ENCODE assay signal across 19 cellular contexts in genomic region chr13:95233026-95233635, GRCh38.
DNase-seq lines count a peak whose midpoint lies in the region; TF ChIP-seq lines count a peak whose summit lies in the region.
"Had no signal": no experiment of that assay in that cellular context is flagged by ENCODE, and none has a peak within 500 bp of the region (broad histone marks: within the 10 kb centered on the region; RNA-seq: fewer than 3 reads in every experiment).

No MANE protein-coding gene starts in this region.

- H3K4me1 Mint-ChIP-seq in nephron, result peaks cover 7% of the 10 kb centered on the region

- no peaks in the 10 kb centered on the region for H3K9me3 ChIP-seq in sigmoid colon
- H3K9me3 ChIP-seq: Caco-2, HAP-1 had no signal

- TF ChIP-seq CTCF in nephron (IDR thresholded peaks at IDR 0.05; ENCODE audit: unreplicated experiment in 3 of 3) (no peak), sigmoid colon (IDR thresholded peaks at IDR 0.05) (no peak)

- intact Hi-C loops in sigmoid colon (cut with DNase I), result no loop called here

- no peak overlapping the region for H3K4me3 Mint-ChIP-seq in nephron

- peak; percentile 21 for DNase-seq in NCI-H146 (lab: John Stamatoyannopoulos, UW)
- no peak for DNase-seq in NCI-H146 treated with DMSO at 0.1 percent for 48 hours (lab: John Stamatoyannopoulos, UW; ENCODE audit: unreplicated experiment)
- DNase-seq in NCI-H2227 (lab: John Stamatoyannopoulos, UW; ENCODE audit: unreplicated experiment), result peak; percentile 41
- DNase-seq in SK-N-DZ (ENCODE audit: low spot score), result peak; percentile 85
- DNase-seq in NK-92 treated with Interleukin-12 subunit alpha and Interleukin-12 subunit beta, amount 100 ng/mL, for 24 hours (lab: John Stamatoyannopoulos, UW), result no peak
- no peak for DNase-seq in SIG-M5 treated with dmso at 0.1 percent for 504 hours (lab: John Stamatoyannopoulos, UW; ENCODE audit: unreplicated experiment)
- DNase-seq in sigmoid colon, result no peak
- DNase-seq: C1 segment of cervical spinal cord, Caco-2, DMS79, GDM1, MM.1S, NCI-H1436, NCI-H2107, NCI-H526, SHP77 had no signal

- H3K36me3 ChIP-seq in sigmoid colon, result peaks cover 0 to 9% (median 0%) of the 10 kb centered on the region in 4 donors
- H3K36me3 ChIP-seq: HAP-1 had no signal

- no peaks in the 10 kb centered on the region for H3K27me3 ChIP-seq in sigmoid colon

- WGBS in sigmoid colon, 2 donors, result 64 to 80% methylated on average over 4 of the region's 4 CpGs

- no peaks in the 10 kb centered on the region for H3K36me3 Mint-ChIP-seq in nephron (ENCODE audit: low read depth)

- no peaks in the 10 kb centered on the region for H3K9me3 Mint-ChIP-seq in nephron

- H3K4me1 ChIP-seq in sigmoid colon, result no peaks in the 10 kb centered on the region
- H3K4me1 ChIP-seq: Caco-2, HAP-1 had no signal

- H3K27ac Mint-ChIP-seq in nephron, result peak overlapping the region in 2 of 3 experiments; percentile 32 to 46

- H3K27me3 Mint-ChIP-seq in nephron (ENCODE audit: low read depth), result peaks cover 7% of the 10 kb centered on the region

- no peak for TF ChIP-seq EP300 in sigmoid colon (IDR thresholded peaks at IDR 0.05)

- H3K27ac ChIP-seq in sigmoid colon, result no peak overlapping the region
- H3K27ac ChIP-seq: 22Rv1 had no signal

- H3K4me3 ChIP-seq in sigmoid colon, result no peak overlapping the region
- H3K4me3 ChIP-seq: HAP-1 had no signal

- no peak for TF ChIP-seq POLR2A in sigmoid colon (IDR thresholded peaks at IDR 0.05)

Comparison
In these comparisons a context has a peak if more than half of its experiments do, and no peak if none do; other contexts are left out.
1. DNase-seq: peak in NCI-H146 (single experiment), NCI-H2227 (single experiment) and SK-N-DZ (single experiment); none in NCI-H146 treated with DMSO at 0.1 percent for 48 hours (single experiment), NK-92 treated with Interleukin-12 subunit alpha and Interleukin-12 subunit beta, amount 100 ng/mL, for 24 hours (single experiment), SIG-M5 treated with dmso at 0.1 percent for 504 hours (single experiment) and sigmoid colon (single experiment).